30 cellular contexts compared by ENCODE assay signal in the genomic region with DNA sequence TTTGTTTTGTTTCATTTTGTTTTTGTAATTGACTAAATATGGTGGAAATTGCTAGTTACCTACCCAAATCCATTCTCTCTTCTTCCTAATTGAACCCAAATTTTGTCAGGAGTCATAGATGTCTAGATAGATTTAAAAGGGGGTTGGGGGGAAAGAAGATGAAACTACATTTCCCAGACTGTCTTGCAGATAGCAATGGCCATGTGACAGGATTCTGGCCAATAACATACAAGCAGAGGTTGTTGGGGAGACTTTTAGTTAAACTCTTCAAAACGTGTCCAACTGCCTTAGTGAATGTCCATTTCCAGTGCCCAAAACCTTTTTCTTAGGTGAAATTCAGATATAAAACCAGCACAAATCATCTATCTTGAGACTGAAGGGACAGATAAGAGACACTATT.
"Had no signal": no experiment of that assay in that cellular context is flagged by ENCODE, and none has a peak within 500 bp of the region (broad histone marks: within the 10 kb centered on the region; RNA-seq: fewer than 3 reads in every experiment).

No MANE protein-coding gene starts in this region.

- H3K79me2 ChIP-seq: parathyroid adenoma had no signal

- H3K36me3 Mint-ChIP-seq: naive thymus-derived CD4-positive, alpha-beta T cell; natural killer cell; neural progenitor cell; stimulated activated memory B cell treated with anti-CD40 and anti-IgM and Interleukin-4, amounts not matched to agents 10 μg/mL and 1 μg/mL and 100 μg/mL, for 72 hours; type B pancreatic cell had no signal

- H3K36me3 ChIP-seq: neural progenitor cell, ovary, right lobe of liver, sigmoid colon, suprapubic skin, tibial artery, transverse colon, upper lobe of right lung, uterus had no signal

- H3K9me3 ChIP-seq: ovary, psoas muscle, right lobe of liver, suprapubic skin, testis, tibial artery, transverse colon, upper lobe of right lung, uterus had no signal

- H3K27me3 Mint-ChIP-seq: naive thymus-derived CD4-positive, alpha-beta T cell; progenitor cell of endocrine pancreas; stimulated activated memory B cell treated with anti-CD40 and anti-IgM and Interleukin-4, amounts not matched to agents 10 μg/mL and 1 μg/mL and 100 μg/mL, for 72 hours; stimulated activated naive CD8-positive, alpha-beta T cell treated with anti-CD3 and anti-CD28 coated beads, Interleukin-15, amount 100 ng/mL, for 72 hours; type B pancreatic cell had no signal

- H3K4me1 Mint-ChIP-seq: naive thymus-derived CD4-positive, alpha-beta T cell; natural killer cell; nephron; neural progenitor cell; stimulated activated memory B cell treated with anti-CD40 and anti-IgM and Interleukin-4, amounts not matched to agents 10 μg/mL and 1 μg/mL and 100 μg/mL, for 72 hours; stimulated activated naive CD8-positive, alpha-beta T cell treated with anti-CD3 and anti-CD28 coated beads, Interleukin-15, amount 100 ng/mL, for 72 hours had no signal

- H3K27ac ChIP-seq: neural progenitor cell, ovary, parathyroid adenoma, psoas muscle, right lobe of liver, sigmoid colon, suprapubic skin, testis, tibial artery, transverse colon, upper lobe of right lung, uterus had no signal

- H3K4me2 ChIP-seq: neural progenitor cell had no signal

- H3K27me3 ChIP-seq: neural progenitor cell, ovary, right lobe of liver, sigmoid colon, suprapubic skin, testis, tibial artery, transverse colon, upper lobe of right lung, uterus had no signal

- DNase-seq: naive thymus-derived CD4-positive, alpha-beta T cell; natural killer cell; occipital lobe; ovary; posterior cingulate gyrus; psoas muscle; right cardiac atrium; right lobe of liver; sigmoid colon; small intestine; stimulated activated CD4-positive, alpha-beta T cell treated with anti-CD3 and anti-CD28 coated beads, Interleukin-15, amount 100 ng/mL, for 24 hours; stimulated activated CD4-positive, alpha-beta T cell treated with anti-CD3 and anti-CD28 coated beads, Interleukin-2, amount 100 ng/mL, for 24 hours; stimulated activated CD4-positive, alpha-beta T cell treated with anti-CD3 and anti-CD28 coated beads, Interleukin-2, amount 100 ng/mL, for 48 hours; stimulated activated CD4-positive, alpha-beta T cell treated with anti-CD3 and anti-CD28 coated beads, Interleukin-4, amount 100 ng/mL, for 24 hours; stimulated activated naive CD4-positive, alpha-beta T cell; stimulated activated naive CD8-positive, alpha-beta T cell treated with anti-CD3 and anti-CD28 coated beads, Interleukin-15, amount 100 ng/mL, for 72 hours; stimulated activated naive CD8-positive, alpha-beta T cell treated with anti-CD3 and anti-CD28 coated beads, Interleukin-15, Interleukin-2, amounts not matched to agents 100 U/mL and 50 U/mL, for 24 hours; substantia nigra; testis; tibial artery; transverse colon; upper lobe of right lung; uterus had no signal

- H2AFZ ChIP-seq: neural progenitor cell, parathyroid adenoma had no signal

- H3K9me3 Mint-ChIP-seq: nephron, neural progenitor cell, type B pancreatic cell had no signal

- ATAC-seq: naive thymus-derived CD4-positive, alpha-beta T cell; natural killer cell; psoas muscle; right cardiac atrium; right lobe of liver; stimulated activated memory B cell treated with anti-CD40 and anti-IgM and Interleukin-4, amounts not matched to agents 10 μg/mL and 1 μg/mL and 100 μg/mL, for 72 hours; stimulated activated naive CD8-positive, alpha-beta T cell treated with anti-CD3 and anti-CD28 coated beads, Interleukin-15, amount 100 ng/mL, for 72 hours; stimulated activated naive CD8-positive, alpha-beta T cell treated with anti-CD3 and anti-CD28 coated beads, Interleukin-15, Interleukin-2, amounts not matched to agents 100 U/mL and 50 U/mL, for 24 hours; upper lobe of right lung had no signal

- H3K27ac Mint-ChIP-seq: naive thymus-derived CD4-positive, alpha-beta T cell; natural killer cell; nephron; neural progenitor cell; progenitor cell of endocrine pancreas; stimulated activated memory B cell treated with anti-CD40 and anti-IgM and Interleukin-4, amounts not matched to agents 10 μg/mL and 1 μg/mL and 100 μg/mL, for 72 hours; stimulated activated naive CD8-positive, alpha-beta T cell treated with anti-CD3 and anti-CD28 coated beads, Interleukin-15, amount 100 ng/mL, for 72 hours; type B pancreatic cell had no signal

- H3K4me3 Mint-ChIP-seq: naive thymus-derived CD4-positive, alpha-beta T cell; natural killer cell; nephron; neural progenitor cell; stimulated activated memory B cell treated with anti-CD40 and anti-IgM and Interleukin-4, amounts not matched to agents 10 μg/mL and 1 μg/mL and 100 μg/mL, for 72 hours; stimulated activated naive CD8-positive, alpha-beta T cell treated with anti-CD3 and anti-CD28 coated beads, Interleukin-15, amount 100 ng/mL, for 72 hours; type B pancreatic cell had no signal

- H3K4me3 ChIP-seq: neural progenitor cell, ovary, psoas muscle, right lobe of liver, sigmoid colon, suprapubic skin, testis, tibial artery, transverse colon, upper lobe of right lung, uterus had no signal

- H3K4me1 ChIP-seq: neural progenitor cell, parathyroid adenoma, psoas muscle, right lobe of liver, sigmoid colon, suprapubic skin, testis, tibial artery, transverse colon, upper lobe of right lung, uterus had no signal

- FAIRE-seq: small intestine had no signal

- H3K9ac ChIP-seq: neural progenitor cell, parathyroid adenoma had no signal
